22 cellular contexts compared by ENCODE assay signal in genomic region chr4:109113511-109113910, GRCh38.
DNase-seq lines count a peak whose midpoint lies in the region; ATAC-seq and TF ChIP-seq lines count a peak whose summit lies in the region.
"Had no signal": no experiment of that assay in that cellular context is flagged by ENCODE, and none has a peak within 500 bp of the region (broad histone marks: within the 10 kb centered on the region; RNA-seq: fewer than 3 reads in every experiment).

No MANE protein-coding gene starts in this region.

- CTCF ChIA-PET in AG04449 (lab: Yijun Ruan, JAX) = interaction anchor here (0.9 kb wide), 1 partner anchor 25 kb away, joined by 3 read pairs; no protein-coding TSS in a partner anchor
- CTCF ChIA-PET in IMR-90 (lab: Yijun Ruan, JAX) = no interaction called here

- TF ChIP-seq POLR2A in IMR-90 (IDR thresholded peaks at IDR 0.05; ENCODE audit: low read depth, low read length) = no peak

- H2AK5ac ChIP-seq in IMR-90 (ENCODE audit: low read depth, low read length) = no peak overlapping the region
- no peak overlapping the region for H2AK5ac ChIP-seq in mesenchymal stem cell (ENCODE audit: low read length, severe bottlenecking)

- POLR2A ChIA-PET in AG04449 (lab: Yijun Ruan, JAX) = no interaction called here
- POLR2A ChIA-PET in IMR-90 (lab: Charles Lee; ENCODE audit: unreplicated experiment) = no interaction called here

- no peaks in the 10 kb centered on the region for H3K79me2 ChIP-seq in fibroblast of lung (ENCODE audit: control insufficient read depth, insufficient read depth, low read length)

- H2AFZ ChIP-seq in IMR-90 (replicated peaks; ENCODE audit: low read length, poor library complexity) (no peak overlapping the region), fibroblast of lung (ENCODE audit: low read length) (no peak overlapping the region), mesenchymal stem cell (ENCODE audit: low read depth, low read length) (no peak overlapping the region)

- in situ Hi-C loops in IMR-90 (cut with MboI; ENCODE audit: low sequenced_read_pairs) = no loop called here

- H3K23ac ChIP-seq in IMR-90 (ENCODE audit: low read depth, low read length) = no peak overlapping the region
- no peak overlapping the region for H3K23ac ChIP-seq in mesenchymal stem cell (ENCODE audit: low read length in 2 of 2)

- H4K5ac ChIP-seq in IMR-90 (ENCODE audit: low read depth, low read length) = no peak overlapping the region

- BruUV-seq in IMR-90 (replicated peaks; lab: Mats Ljungman, UMichigan) = no TSS peak

- H3K4me2 ChIP-seq in IMR-90 (ENCODE audit: low read depth, low read length) (no peak overlapping the region), fibroblast of lung (ENCODE audit: extremely low read depth, insufficient read depth, low read length) (no peak overlapping the region), mesenchymal stem cell (ENCODE audit: low read length, poor library complexity, severe bottlenecking) (no peak overlapping the region)

- H3K9me1 ChIP-seq in IMR-90 (ENCODE audit: insufficient read depth, low read length) = no peaks in the 10 kb centered on the region

- intact Hi-C loops in IMR-90 (cut with micrococcal nuclease) = no loop called here

- WGBS in IMR-90 (ENCODE audit: extremely low coverage in 2 of 2, insufficient read length in 1 of 2), 2 experiments = no CpG with 5 or more reads among the region's 2 CpGs
- 86% methylated on average over 2 of the region's 2 CpGs for WGBS in mesenchymal stem cell

- no peak overlapping the region for H3K4ac ChIP-seq in IMR-90 (ENCODE audit: low read depth, low read length)
- no peak overlapping the region for H3K4ac ChIP-seq in mesenchymal stem cell (ENCODE audit: low read depth in 1 of 2, low read length in 2 of 2)

- H3K79me1 ChIP-seq in IMR-90 (ENCODE audit: low read depth in 1 of 2, low read length in 2 of 2) = no peaks in the 10 kb centered on the region
- H3K79me1 ChIP-seq in mesenchymal stem cell (replicated peaks; ENCODE audit: low read length, poor library complexity, severe bottlenecking) = no peaks in the 10 kb centered on the region

- H3K9ac ChIP-seq in IMR-90 (ENCODE audit: low read depth, low read length) = no peak overlapping the region
- no peak overlapping the region for H3K9ac ChIP-seq in fibroblast of lung (ENCODE audit: insufficient read depth, low read length)
- H3K9ac ChIP-seq in mesenchymal stem cell (ENCODE audit: low read length) = no peak overlapping the region

- no peak overlapping the region for H2BK5ac ChIP-seq in IMR-90 (ENCODE audit: low read depth, low read length, poor library complexity, severe bottlenecking)
- H2BK5ac ChIP-seq in mesenchymal stem cell (ENCODE audit: low read depth, low read length, poor library complexity, severe bottlenecking) = no peak overlapping the region

- no peak overlapping the region for H3K18ac ChIP-seq in IMR-90 (ENCODE audit: low read depth, low read length)
- no peak overlapping the region for H3K18ac ChIP-seq in mesenchymal stem cell (ENCODE audit: low read depth in 1 of 2, low read length in 2 of 2)

- dilution Hi-C loops in IMR-90 (cut with HindIII; ENCODE audit: low sequenced_read_pairs, unreplicated experiment) = no loop called here

- H2BK20ac ChIP-seq in IMR-90 (ENCODE audit: low read depth, low read length) = no peak overlapping the region

- DNase-seq in AG04449 (ENCODE audit: low read depth, low spot score) (peak; percentile 67), IMR-90 (peak; percentile 10), fibroblast of lung (ENCODE audit: low read depth in 2 of 2) (peak; percentile 4), mesenchymal stem cell (peak; percentile 40), NCI-H345 (lab: John Stamatoyannopoulos, UW) (no peak), globus pallidus (ENCODE audit: low spot score) (no peak)
- DNase-seq: Caco-2; CD4-positive, alpha-beta T cell; DMS153; EL; Karpas-422; MM.1S; NCI-H1092 treated with DMSO at 0.1 percent for 48 hours; NCI-H2081 treated with DMSO at 0.1 percent for 48 hours; NCI-H510A; NCI-H748 treated with DMSO at 0.1 percent for 48 hours; NK-92 treated with Interleukin-12 subunit alpha and Interleukin-12 subunit beta, amount 100 ng/mL, for 24 hours; Right ventricle myocardium superior had no signal

- H2BK120ac ChIP-seq in IMR-90 (ENCODE audit: low read depth, low read length) (no peak overlapping the region), mesenchymal stem cell (ENCODE audit: low read depth, low read length) (no peak overlapping the region)

- H4K8ac ChIP-seq in IMR-90 (ENCODE audit: low read depth in 2 of 2, low read length in 2 of 2) = no peak overlapping the region
- H4K8ac ChIP-seq in mesenchymal stem cell (ENCODE audit: low read length) = no peak overlapping the region

- H3K4me1 ChIP-seq in IMR-90 (ENCODE audit: control insufficient read depth, insufficient read depth, low read length) (no peaks in the 10 kb centered on the region), fibroblast of lung (ENCODE audit: control insufficient read depth, extremely low read depth, insufficient read depth, low read length) (no peaks in the 10 kb centered on the region), mesenchymal stem cell (ENCODE audit: control insufficient read depth, insufficient read depth, low read depth, low read length) (no peaks in the 10 kb centered on the region)
- H3K4me1 ChIP-seq: Caco-2 had no signal

- no peak overlapping the region for H3K27ac ChIP-seq in IMR-90 (ENCODE audit: insufficient read depth, low read length)
- no peak overlapping the region for H3K27ac ChIP-seq in fibroblast of lung (ENCODE audit: insufficient read depth, low read length)
- H3K27ac ChIP-seq in mesenchymal stem cell (ENCODE audit: low read length, poor library complexity, severe bottlenecking) = no peak overlapping the region
- H3K27ac ChIP-seq: 22Rv1 had no signal

- TF ChIP-seq RAD21 in IMR-90 (IDR thresholded peaks at IDR 0.05; ENCODE audit: low read length) = no peak

- no peak overlapping the region for H4K91ac ChIP-seq in IMR-90 (ENCODE audit: insufficient read depth, low read depth, low read length)
- no peak overlapping the region for H4K91ac ChIP-seq in mesenchymal stem cell (ENCODE audit: low read length)

- H4K20me1 ChIP-seq in IMR-90 (ENCODE audit: insufficient read depth, low read length) = no peaks in the 10 kb centered on the region
- no peaks in the 10 kb centered on the region for H4K20me1 ChIP-seq in fibroblast of lung (ENCODE audit: control insufficient read depth, extremely low read depth, insufficient read depth, low read length)

- H3K4me3 ChIP-seq in AG04449 (ENCODE audit: low read depth, low read length) = no peak overlapping the region
- H3K4me3 ChIP-seq in IMR-90 (ENCODE audit: insufficient read depth, low read depth, low read length) = no peak overlapping the region
- H3K4me3 ChIP-seq in fibroblast of lung (replicated peaks in 1 of 4; ENCODE audit: control extremely low read depth in 1 of 4, insufficient read depth in 1 of 4, low read depth in 3 of 4, low read length in 4 of 4) = no peak overlapping the region
- no peak overlapping the region for H3K4me3 ChIP-seq in mesenchymal stem cell (ENCODE audit: insufficient read depth in 1 of 2, low read depth in 1 of 2, low read length in 2 of 2)
- H3K4me3 ChIP-seq: GM12878 had no signal

- no peak overlapping the region for H2BK12ac ChIP-seq in mesenchymal stem cell (ENCODE audit: low read length in 2 of 2)

- TF ChIP-seq CTCF in AG04449 (IDR thresholded peaks at IDR 0.05; ENCODE audit: insufficient read depth, low read length, missing control alignments) (no peak), IMR-90 (conservative IDR thresholded peaks at IDR 0.05; ENCODE audit: low read depth, low read length) (no peak), fibroblast of lung (conservative IDR thresholded peaks at IDR 0.05 in 1 of 2, IDR thresholded peaks at IDR 0.05 in 1 of 2; ENCODE audit: low read depth in 1 of 2, low read length in 2 of 2) (no peak)

- H3K9me3 ChIP-seq in IMR-90 (ENCODE audit: control insufficient read depth, insufficient read depth, low read length) = no peaks in the 10 kb centered on the region
- no peaks in the 10 kb centered on the region for H3K9me3 ChIP-seq in fibroblast of lung (ENCODE audit: control insufficient read depth, insufficient read depth, low read depth, low read length)
- no peaks in the 10 kb centered on the region for H3K9me3 ChIP-seq in mesenchymal stem cell (ENCODE audit: control insufficient read depth, low read length)
- H3K9me3 ChIP-seq: Caco-2 had no signal

- H2BK15ac ChIP-seq in IMR-90 (ENCODE audit: low read depth, low read length) = no peak overlapping the region
- no peak overlapping the region for H2BK15ac ChIP-seq in mesenchymal stem cell (ENCODE audit: low read depth, poor library complexity, severe bottlenecking)

- no peak overlapping the region for H2AK9ac ChIP-seq in IMR-90 (replicated peaks; ENCODE audit: low read depth, low read length, poor library complexity)

- H3K14ac ChIP-seq in IMR-90 (replicated peaks; ENCODE audit: low read depth, low read length) (no peak overlapping the region), mesenchymal stem cell (ENCODE audit: low read length in 2 of 2) (no peak overlapping the region)

- peaks cover 3% of the 10 kb centered on the region; the same call in 1 of the 2 replicates for H3K27me3 ChIP-seq in IMR-90 (ENCODE audit: control insufficient read depth, insufficient read depth, low read length)
- no peaks in the 10 kb centered on the region for H3K27me3 ChIP-seq in fibroblast of lung (ENCODE audit: control insufficient read depth, insufficient read depth, low read length)
- no peaks in the 10 kb centered on the region for H3K27me3 ChIP-seq in mesenchymal stem cell (ENCODE audit: control insufficient read depth in 1 of 2, insufficient read depth in 1 of 2, low read length in 2 of 2)

- ATAC-seq in IMR-90 (ENCODE audit: low read depth) (no peak), HG02759 (IDR thresholded peaks at IDR 0.05; ENCODE audit: unreplicated experiment) (no peak), GM21528 (IDR thresholded peaks at IDR 0.05; ENCODE audit: low FRiP score, unreplicated experiment) (no peak)
- ATAC-seq: GM12878 had no signal

- H3K36me3 ChIP-seq in IMR-90 (ENCODE audit: control insufficient read depth, insufficient read depth, low read length) = no peaks in the 10 kb centered on the region
- no peaks in the 10 kb centered on the region for H3K36me3 ChIP-seq in fibroblast of lung (ENCODE audit: control insufficient read depth, insufficient read depth, low read length)
- H3K36me3 ChIP-seq in mesenchymal stem cell (ENCODE audit: control insufficient read depth in 1 of 2, insufficient read depth in 2 of 2, low read depth in 1 of 2, low read length in 2 of 2) = no peaks in the 10 kb centered on the region

- no peak overlapping the region for H3K56ac ChIP-seq in IMR-90 (ENCODE audit: extremely low read depth, insufficient read depth, low read length)

TF ChIP-seq in IMR-90, 13 proteins besides CTCF, POLR2A, EP300 and RAD21 (continues in another document):
- TF ChIP-seq FOS (IDR thresholded peaks at IDR 0.05; ENCODE audit: low read depth, low read length) = no peak
- no peak for TF ChIP-seq RCOR1 (IDR thresholded peaks at IDR 0.05; ENCODE audit: insufficient replicate concordance, low read length)
- no peak for TF ChIP-seq MAZ (IDR thresholded peaks at IDR 0.05; ENCODE audit: borderline replicate concordance, low read depth, low read length)
- TF ChIP-seq CEBPB (IDR thresholded peaks at IDR 0.05; ENCODE audit: low read depth, low read length) = no peak
- no peak for TF ChIP-seq MXI1 (IDR thresholded peaks at IDR 0.05; ENCODE audit: borderline replicate concordance, low read depth, low read length)
- no peak for TF ChIP-seq SMC3 (IDR thresholded peaks at IDR 0.05; ENCODE audit: low read depth, low read length)

Comparison
In these comparisons a context has a peak if more than half of its experiments do, and no peak if none do; other contexts are left out.
1. DNase-seq: peak in AG04449 (single experiment), IMR-90 (single experiment), fibroblast of lung (2 of 2) and mesenchymal stem cell (single experiment); none in NCI-H345 (single experiment) and globus pallidus (single experiment).